21 cellular contexts compared by ENCODE assay signal in genomic region chr9:12812710-12813109, GRCh38. TPM values are rescaled to one million over a fixed set of nuclear protein-coding genes. Genes with fewer than 3 reads are reported as not detected.
DNase-seq lines count a peak whose midpoint lies in the region; FAIRE-seq and TF ChIP-seq lines count a peak whose summit lies in the region.
"Had no signal": no experiment of that assay in that cellular context is flagged by ENCODE, and none has a peak within 500 bp of the region (broad histone marks: within the 10 kb centered on the region; RNA-seq: fewer than 3 reads in every experiment).

No MANE protein-coding gene starts in this region.

- no TSS peak for BruUV-seq in MCF 10A (replicated peaks; lab: Mats Ljungman, UMichigan)

- H3K36me3 ChIP-seq in breast epithelium = no peaks in the 10 kb centered on the region
- peaks cover 0 to 8% of the 10 kb centered on the region in 2 experiments for H3K36me3 ChIP-seq in mesenchymal stem cell (ENCODE audit: control insufficient read depth in 1 of 2, insufficient read depth in 2 of 2, low read depth in 1 of 2, low read length in 2 of 2)
- H3K36me3 ChIP-seq: ascending aorta, prostate gland, suprapubic skin had no signal

- peaks cover 3% of the 10 kb centered on the region for H3K9me3 Mint-ChIP-seq in MCF 10A (ENCODE audit: unreplicated experiment)

- no peak overlapping the region for H4K8ac ChIP-seq in mesenchymal stem cell (ENCODE audit: low read length)

- peaks cover 14% of the 10 kb centered on the region for H3K36me3 Mint-ChIP-seq in MCF 10A (ENCODE audit: insufficient read depth, unreplicated experiment)
- H3K36me3 Mint-ChIP-seq: activated CD4-positive, alpha-beta memory T cell treated with anti-CD3 and anti-CD28 coated beads for 36 hours; activated naive CD4-positive, alpha-beta T cell treated with anti-CD3 and anti-CD28 coated beads, Interleukin-2, amount 10 ng/mL, durations not matched to agents 7 days and 5 days; CD4-positive, CD25-positive, alpha-beta regulatory T cell had no signal

- H3K4me3 Mint-ChIP-seq in MCF 10A (ENCODE audit: unreplicated experiment) = peak overlapping the region; percentile 71
- H3K4me3 Mint-ChIP-seq: activated CD4-positive, alpha-beta memory T cell treated with anti-CD3 and anti-CD28 coated beads for 36 hours; activated naive CD4-positive, alpha-beta T cell treated with anti-CD3 and anti-CD28 coated beads, Interleukin-2, amount 10 ng/mL, durations not matched to agents 7 days and 5 days; activated T-cell treated with anti-CD3 and anti-CD28 coated beads, Interleukin-2, amount 50 U/mL, for 24 hours; CD4-positive, CD25-positive, alpha-beta regulatory T cell; nephron progenitor cell had no signal

- H3K4me1 ChIP-seq in breast epithelium = peaks cover 0 to 3% of the 10 kb centered on the region in 2 donors
- H3K4me1 ChIP-seq in mesenchymal stem cell (ENCODE audit: control insufficient read depth, insufficient read depth, low read depth, low read length) = peaks cover 1% of the 10 kb centered on the region
- H3K4me1 ChIP-seq: prostate gland had no signal

- TF ChIP-seq CTCF in MCF 10A (IDR thresholded peaks at IDR 0.05; ENCODE audit: unreplicated experiment) = no peak
- TF ChIP-seq CTCF in breast epithelium (IDR thresholded peaks at IDR 0.05) = no peak
- no peak for TF ChIP-seq CTCF in foreskin fibroblast (IDR thresholded peaks at IDR 0.05; ENCODE audit: low read depth, low read length)

- H3K4me1 Mint-ChIP-seq in MCF 10A (ENCODE audit: insufficient read depth, unreplicated experiment) = peaks cover 62% of the 10 kb centered on the region
- H3K4me1 Mint-ChIP-seq: activated naive CD4-positive, alpha-beta T cell treated with anti-CD3 and anti-CD28 coated beads, Interleukin-2, amount 10 ng/mL, durations not matched to agents 7 days and 5 days; CD4-positive, CD25-positive, alpha-beta regulatory T cell had no signal

- H2BK120ac ChIP-seq in mesenchymal stem cell (ENCODE audit: low read depth, low read length) = no peak overlapping the region

- no peak overlapping the region for H3K23ac ChIP-seq in mesenchymal stem cell (ENCODE audit: low read length in 2 of 2)

- no peak overlapping the region for H2AK5ac ChIP-seq in mesenchymal stem cell (ENCODE audit: low read length, severe bottlenecking)

- H3K27ac ChIP-seq in breast epithelium (no peak overlapping the region), mesenchymal stem cell (ENCODE audit: low read length, poor library complexity, severe bottlenecking) (peak overlapping the region; percentile 41)
- H3K27ac ChIP-seq: prostate gland had no signal

- no peak overlapping the region for H3K4ac ChIP-seq in mesenchymal stem cell (ENCODE audit: low read depth in 1 of 2, low read length in 2 of 2)

- H3K4me3 ChIP-seq in breast epithelium (no peak overlapping the region), mesenchymal stem cell (ENCODE audit: insufficient read depth in 1 of 2, low read depth in 1 of 2, low read length in 2 of 2) (no peak overlapping the region), foreskin fibroblast (ENCODE audit: low read depth in 1 of 2, low read length in 2 of 2) (no peak overlapping the region)
- H3K4me3 ChIP-seq: ascending aorta, prostate gland, suprapubic skin had no signal

- H2BK5ac ChIP-seq in mesenchymal stem cell (ENCODE audit: low read depth, low read length, poor library complexity, severe bottlenecking) = no peak overlapping the region

- H3K27me3 ChIP-seq in breast epithelium = no peaks in the 10 kb centered on the region
- no peaks in the 10 kb centered on the region for H3K27me3 ChIP-seq in mesenchymal stem cell (ENCODE audit: control insufficient read depth in 1 of 2, insufficient read depth in 1 of 2, low read length in 2 of 2)
- H3K27me3 ChIP-seq: ascending aorta, suprapubic skin had no signal

- H3K9ac ChIP-seq in mesenchymal stem cell (ENCODE audit: low read length) = peak overlapping the region; percentile 89

- H2BK15ac ChIP-seq in mesenchymal stem cell (ENCODE audit: low read depth, poor library complexity, severe bottlenecking) = no peak overlapping the region

- H3K27me3 Mint-ChIP-seq in MCF 10A (ENCODE audit: insufficient read depth, unreplicated experiment) = no peaks in the 10 kb centered on the region
- H3K27me3 Mint-ChIP-seq: activated CD4-positive, alpha-beta memory T cell treated with anti-CD3 and anti-CD28 coated beads for 36 hours; activated naive CD4-positive, alpha-beta T cell treated with anti-CD3 and anti-CD28 coated beads, Interleukin-2, amount 10 ng/mL, durations not matched to agents 7 days and 5 days; activated T-cell treated with anti-CD3 and anti-CD28 coated beads, Interleukin-2, amount 50 U/mL, for 24 hours; CD4-positive, CD25-positive, alpha-beta regulatory T cell had no signal

- intact Hi-C loops in MCF 10A (cut with micrococcal nuclease) = no loop called here
- intact Hi-C loops in breast epithelium (cut with DNase I; ENCODE audit: low total_unique reads) = no loop called here

- H3K4me2 ChIP-seq in mesenchymal stem cell (ENCODE audit: low read length, poor library complexity, severe bottlenecking) = no peak overlapping the region

- no peak overlapping the region for H4K91ac ChIP-seq in mesenchymal stem cell (ENCODE audit: low read length)

- no peak overlapping the region for H2BK12ac ChIP-seq in mesenchymal stem cell (ENCODE audit: low read length in 2 of 2)

- H3K9me3 ChIP-seq in breast epithelium = no peaks in the 10 kb centered on the region
- H3K9me3 ChIP-seq in mesenchymal stem cell (ENCODE audit: control insufficient read depth, low read length) = no peaks in the 10 kb centered on the region
- H3K9me3 ChIP-seq: ascending aorta, prostate gland, suprapubic skin had no signal

- DNase-seq in MCF 10A (ENCODE audit: unreplicated experiment) (peak; percentile 21), breast epithelium (ENCODE audit: low spot score in 2 of 2) (no peak), mesenchymal stem cell (no peak), foreskin fibroblast (no peak), NAMALWA (ENCODE audit: low spot score) (no peak), MV-4-11 (lab: John Stamatoyannopoulos, UW) (no peak), kidney glomerular epithelial cell (lab: John Stamatoyannopoulos, UW) (no peak)
- DNase-seq: activated CD4-positive, alpha-beta memory T cell treated with anti-CD3 and anti-CD28 coated beads for 36 hours; activated naive CD4-positive, alpha-beta T cell treated with anti-CD3 and anti-CD28 coated beads, Interleukin-2, amount 10 ng/mL, durations not matched to agents 7 days and 5 days; activated T-cell treated with anti-CD3 and anti-CD28 coated beads, Interleukin-2, amount 50 U/mL, for 24 hours; CD4-positive, CD25-positive, alpha-beta regulatory T cell; DMS79; NCI-H1436 treated with DMSO at 0.1 percent for 48 hours; nephron progenitor cell; SHP77 treated with DMSO at 0.1 percent for 48 hours; T-helper 2 cell had no signal

- H3K18ac ChIP-seq in mesenchymal stem cell (ENCODE audit: low read depth in 1 of 2, low read length in 2 of 2) = no peak overlapping the region

- POLR2A ChIA-PET in MCF 10A (lab: Yijun Ruan, JAX) = interaction anchor here (0.6 to 7.3 kb wide), 5 partner anchors 14 to 66 kb away, joined by 4 to 242 read pairs (median 7); partner anchors contain the start of gene LURAP1L

- no CpG with 5 or more reads among the region's 1 CpG for WGBS in mesenchymal stem cell

- H3K27ac Mint-ChIP-seq in MCF 10A (ENCODE audit: low read depth, unreplicated experiment) = peak overlapping the region; percentile 97
- H3K27ac Mint-ChIP-seq: activated CD4-positive, alpha-beta memory T cell treated with anti-CD3 and anti-CD28 coated beads for 36 hours; activated naive CD4-positive, alpha-beta T cell treated with anti-CD3 and anti-CD28 coated beads, Interleukin-2, amount 10 ng/mL, durations not matched to agents 7 days and 5 days; activated T-cell treated with anti-CD3 and anti-CD28 coated beads, Interleukin-2, amount 50 U/mL, for 24 hours; CD4-positive, CD25-positive, alpha-beta regulatory T cell; nephron progenitor cell had no signal

- FAIRE-seq in colon (lab: Jason Lieb, UNC) = peak; percentile 36
- FAIRE-seq: HTR-8/SVneo had no signal

- H3K14ac ChIP-seq in mesenchymal stem cell (ENCODE audit: low read length in 2 of 2) = no peak overlapping the region

- CTCF ChIA-PET in MCF 10A (lab: Yijun Ruan, JAX) = no interaction called here

- no peak overlapping the region for H2AFZ ChIP-seq in mesenchymal stem cell (ENCODE audit: low read depth, low read length)

- peaks cover 3% of the 10 kb centered on the region for H3K79me1 ChIP-seq in mesenchymal stem cell (replicated peaks; ENCODE audit: low read length, poor library complexity, severe bottlenecking)

- no peak for TF ChIP-seq POLR2A in breast epithelium (IDR thresholded peaks at IDR 0.05)

RNA-seq across cellular contexts. Expression of gene LURAP1L, which starts 37.9 kb away (rescaled TPM):
- total RNA-seq in MCF 10A (2022) = 59.2 and 80.4 TPM in 2 replicates
- 10 to 100 TPM; 12.3 to 25.2 (median 24.1) TPM for total RNA-seq in breast epithelium
- 32.8 TPM for polyA plus RNA-seq in mesenchymal stem cell (2013, experiment 1 of 2)
- polyA plus RNA-seq in mesenchymal stem cell (2013, experiment 2 of 2) = 33.7 TPM
- total RNA-seq: activated CD4-positive, alpha-beta memory T cell treated with anti-CD3 and anti-CD28 coated beads for 36 hours; CD4-positive, CD25-positive, alpha-beta regulatory T cell had no signal
- polyA plus RNA-seq: CD4-positive, CD25-positive, alpha-beta regulatory T cell had no signal
